15 cellular contexts compared by ENCODE assay signal in genomic region chr10:52221937-52222336, GRCh38.
DNase-seq lines count a peak whose midpoint lies in the region; ATAC-seq and TF ChIP-seq lines count a peak whose summit lies in the region.
"Had no signal": no experiment of that assay in that cellular context is flagged by ENCODE, and none has a peak within 500 bp of the region (broad histone marks: within the 10 kb centered on the region; RNA-seq: fewer than 3 reads in every experiment).

No MANE protein-coding gene starts in this region.

- TF ChIP-seq CTCF in HEK293 (tag by site-specific recombination; IDR thresholded peaks at IDR 0.05): no peak

- no peaks in the 10 kb centered on the region for H3K36me3 ChIP-seq in HEK293 (ENCODE audit: control insufficient read depth in 2 of 2, insufficient read depth in 1 of 2, low read length in 2 of 2)

- CTCF ChIA-PET in HEK293 (lab: Yijun Ruan, JAX): interaction anchor here (0.8 kb wide), 1 partner anchor 775 kb away, joined by 6 read pairs; no protein-coding TSS in a partner anchor

- no peak overlapping the region for H3K27ac ChIP-seq in HEK293 (ENCODE audit: extremely low read depth, low read depth, low read length)
- H3K27ac ChIP-seq: 22Rv1 had no signal

- H3K4me1 ChIP-seq in HEK293 (ENCODE audit: control insufficient read depth, insufficient read depth, low read length): no peaks in the 10 kb centered on the region

- no peaks in the 10 kb centered on the region for H3K9me3 ChIP-seq in HEK293 (ENCODE audit: control insufficient read depth, insufficient read depth, low read depth, low read length)

- H3K4me3 ChIP-seq in HEK293 (ENCODE audit: low read depth, low read length): no peak overlapping the region
- H3K4me3 ChIP-seq: K562 had no signal

- no peak for ATAC-seq in GM19467 (IDR thresholded peaks at IDR 0.05; ENCODE audit: unreplicated experiment)
- ATAC-seq: K562 had no signal

- POLR2A ChIA-PET in HEK293 (lab: Yijun Ruan, JAX): no interaction called here

- DNase-seq in DMS53 (lab: John Stamatoyannopoulos, UW): peak; percentile 7
- DNase-seq in DMS53 treated with DMSO at 0.1 percent for 48 hours (lab: John Stamatoyannopoulos, UW; ENCODE audit: unreplicated experiment): no peak
- DNase-seq in SW480 (ENCODE audit: low spot score): peak; percentile 69
- DNase-seq in GM03348 (ENCODE audit: low spot score): no peak
- DNase-seq in effector CD4-positive, alpha-beta T cell: no peak
- DNase-seq: Calu3; CD4-positive, CD25-positive, alpha-beta regulatory T cell; DMS 273 treated with DMSO at 0.1 percent for 48 hours; DMS79 treated with DMSO at 0.1 percent for 48 hours; GDM1; Karpas-422 had no signal

TF ChIP-seq in HEK293, 187 proteins besides CTCF, POLR2A, EP300 and RAD21:
- TF ChIP-seq KLF17 (tag by site-specific recombination; IDR thresholded peaks at IDR 0.05): 0 out of 2 replicates have a peak, but pooled peaks have one; percentile 23
- no peak for TF ChIP-seq ZNF558 (tag by site-specific recombination; IDR thresholded peaks at IDR 0.05)
- TF ChIP-seq ZIC2 (tag by site-specific recombination; IDR thresholded peaks at IDR 0.05): peak; percentile 12; the same call in 1 of the 2 replicates

Comparison
In these comparisons a context has a peak if more than half of its experiments do, and no peak if none do; other contexts are left out.
1. DNase-seq: peak in DMS53 (single experiment) and SW480 (single experiment); none in DMS53 treated with DMSO at 0.1 percent for 48 hours (single experiment), GM03348 (single experiment) and effector CD4-positive, alpha-beta T cell (single experiment).